8 cellular contexts compared by ENCODE assay signal in the genomic region with DNA sequence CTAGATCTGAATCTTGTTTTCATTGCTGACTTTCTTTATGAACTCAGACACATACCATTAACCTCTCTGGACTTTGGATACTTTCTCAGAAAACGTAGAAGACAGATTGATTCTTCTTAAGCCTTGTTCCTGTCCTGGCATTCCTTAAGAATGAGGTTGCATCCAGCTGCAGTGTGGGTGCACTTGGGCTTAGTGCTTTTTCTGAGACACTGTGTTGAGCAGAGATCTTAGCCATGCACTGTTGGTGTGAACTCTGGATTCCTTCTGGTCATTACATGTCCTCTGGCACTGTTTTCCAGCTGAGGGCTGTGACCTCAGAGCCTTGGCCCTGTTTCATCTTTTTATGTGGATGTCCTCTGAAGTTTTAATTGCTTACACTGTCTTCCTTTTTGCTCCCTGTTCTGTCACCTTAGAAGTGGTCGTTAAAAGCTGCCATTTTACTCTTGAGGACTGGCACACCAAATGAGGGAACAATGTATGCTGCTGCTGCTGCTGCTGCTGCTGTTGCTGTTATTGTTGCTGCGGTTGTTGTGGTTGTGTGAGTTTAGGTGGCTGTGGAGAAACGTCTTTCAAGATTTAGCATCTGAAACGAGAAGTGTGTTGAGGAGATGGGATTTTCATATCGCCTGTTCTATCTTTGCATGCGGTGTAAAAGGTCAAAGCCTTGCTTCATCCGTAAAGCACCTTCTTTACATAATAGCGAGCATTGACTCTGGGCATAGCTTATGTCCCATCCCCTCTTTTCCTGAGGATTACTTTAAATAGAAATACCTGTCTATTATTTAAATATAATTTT.
DNase-seq lines count a peak whose midpoint lies in the region; ATAC-seq, FAIRE-seq and TF ChIP-seq lines count a peak whose summit lies in the region.
"Not testable (repeated sequence)": the region's sequence is repeated elsewhere in the genome, so short reads cannot be mapped to it uniquely, and the experiment has no call there.

No MANE protein-coding gene starts in this region.

- not testable (repeated sequence) for H3K4me2 ChIP-seq in H9 (ENCODE audit: insufficient read depth, insufficient read length, low read length)
- H3K4me2 ChIP-seq in GM12878 (ENCODE audit: control insufficient read depth, insufficient read depth) (peak overlapping the region; percentile 61; the same call in 1 of the 2 replicates), smooth muscle cell (peak overlapping the region; percentile 68)

- peak; percentile 99 for FAIRE-seq in GM12878 (lab: Jason Lieb, UNC)

- not testable (repeated sequence) for H3K79me1 ChIP-seq in H9 (ENCODE audit: insufficient read depth, low read depth, low read length, poor library complexity, severe bottlenecking)

- not testable (repeated sequence) for H2BK12ac ChIP-seq in H9 (ENCODE audit: insufficient read length, low read depth, low read length)

- in situ Hi-C loops in GM12878 (cut with MboI) = not testable (repeated sequence)

- not testable (repeated sequence) for H3K9me3 Mint-ChIP-seq in H9

- not testable (repeated sequence) for H4K91ac ChIP-seq in H9 (ENCODE audit: insufficient read length, low read depth, low read length)

- H4K20me1 ChIP-seq in H9 (ENCODE audit: control insufficient read depth, insufficient read depth, insufficient read length); GM12878 (ENCODE audit: control insufficient read depth, insufficient read depth); smooth muscle cell (ENCODE audit: low read depth): not testable (repeated sequence)

- H3K4me3 ChIP-seq in GM12878; mesodermal cell (ENCODE audit: extremely low read depth, insufficient read depth, low read length, poor library complexity, severe bottlenecking); smooth muscle cell: not testable (repeated sequence)

- H2BK5ac ChIP-seq in H9 (ENCODE audit: insufficient read length, low read length) = not testable (repeated sequence)

- not testable (repeated sequence) for H3K27me3 ChIP-seq in H9 (ENCODE audit: insufficient read depth, low read length); GM12878 (replicated peaks in 1 of 2; ENCODE audit: control insufficient read depth in 2 of 2, insufficient read depth in 2 of 2, low read length in 1 of 2); smooth muscle cell (ENCODE audit: low read depth)

- not testable (repeated sequence) for H3K14ac ChIP-seq in H9 (ENCODE audit: insufficient read depth, low read length)

- H2AFZ ChIP-seq in H9 (ENCODE audit: low read length); GM12878 (ENCODE audit: control insufficient read depth, low read depth, low read length); smooth muscle cell (ENCODE audit: low read depth): not testable (repeated sequence)

- not testable (repeated sequence) for H3K9me3 ChIP-seq in H9 (ENCODE audit: control insufficient read depth, low read depth, low read length); GM12878 (replicated peaks; ENCODE audit: control insufficient read depth, insufficient read depth, low read length); mesodermal cell (ENCODE audit: control insufficient read depth, low read length); smooth muscle cell (replicated peaks; ENCODE audit: low read depth)

- not testable (repeated sequence) for H3K36me3 ChIP-seq in GM12878 (ENCODE audit: control insufficient read depth in 2 of 2, insufficient read depth in 2 of 2, low read length in 1 of 2); mesodermal cell (ENCODE audit: control insufficient read depth, insufficient read depth, low read length); smooth muscle cell (ENCODE audit: low read depth)

- not testable (repeated sequence) for H3K4me3 Mint-ChIP-seq in H9

- not testable (repeated sequence) for H3K18ac ChIP-seq in H9 (ENCODE audit: insufficient read length, low read depth, low read length)

- H3K4me1 ChIP-seq in H9 (ENCODE audit: insufficient read depth, low read length); mesodermal cell (ENCODE audit: control insufficient read depth, insufficient read depth, low read length, poor library complexity, severe bottlenecking): not testable (repeated sequence)
- peaks cover 12% of the 10 kb centered on the region for H3K4me1 ChIP-seq in GM12878 (ENCODE audit: control insufficient read depth, insufficient read depth, low read length)
- peaks cover 14% of the 10 kb centered on the region for H3K4me1 ChIP-seq in smooth muscle cell (ENCODE audit: low read depth)

- not testable (repeated sequence) for H3K56ac ChIP-seq in H9 (ENCODE audit: insufficient read length, low read depth, low read length)

- not testable (repeated sequence) for TF ChIP-seq RAD21 in GM12878 (IDR thresholded peaks at IDR 0.05; ENCODE audit: insufficient read depth, low read depth, low read length)

- not testable (repeated sequence) for H2BK20ac ChIP-seq in H9 (ENCODE audit: low read depth, low read length, poor library complexity, severe bottlenecking)

- not testable (repeated sequence) for H3K9ac ChIP-seq in H9 (ENCODE audit: extremely low read depth, insufficient read length, low read length); smooth muscle cell (ENCODE audit: low read depth)
- peak overlapping the region; percentile 3; the same call in 1 of the 2 replicates for H3K9ac ChIP-seq in GM12878 (ENCODE audit: control insufficient read depth, insufficient read depth, low read length)

- intact Hi-C loops in GM12878 (cut with micrococcal nuclease; ENCODE audit: unreplicated experiment) = loop anchor here (1.0 kb wide), 1 partner anchor 8 kb away; no protein-coding TSS in a partner anchor

- H3K23ac ChIP-seq in H9 (ENCODE audit: insufficient read length, low read depth, low read length) = not testable (repeated sequence)

- peak; percentile 47 for ATAC-seq in GM19351 (IDR thresholded peaks at IDR 0.05; ENCODE audit: unreplicated experiment)
- peak; percentile 64 for ATAC-seq in HG03432 (IDR thresholded peaks at IDR 0.05; ENCODE audit: unreplicated experiment)
- ATAC-seq in GM12878 = peak; percentile 90

- H3K4me1 Mint-ChIP-seq in H9 = not testable (repeated sequence)

- POLR2A ChIA-PET in GM12878 (lab: Charles Lee) = not testable (repeated sequence)

- peak; percentile 76 for DNase-seq in ELF-1 (ENCODE audit: low read depth, low spot score)
- DNase-seq in H9; smooth muscle cell (lab: John Stamatoyannopoulos, UW; ENCODE audit: unreplicated experiment): not testable (repeated sequence)
- peak; percentile 94 for DNase-seq in MV-4-11 (lab: John Stamatoyannopoulos, UW)
- DNase-seq in GM12878 (ENCODE audit: low read depth, low spot score) = peak; percentile 48

- H3K79me2 ChIP-seq in H9 (ENCODE audit: insufficient read depth, low read length); GM12878 (ENCODE audit: control insufficient read depth, insufficient read depth, low read length); smooth muscle cell (ENCODE audit: low read depth): not testable (repeated sequence)

- 0 out of 4 replicates have a peak, but pooled peaks of 1 of the 2 experiments have one; percentile 20 for TF ChIP-seq EP300 in GM12878 (IDR thresholded peaks at IDR 0.05; ENCODE audit: borderline replicate concordance in 1 of 2, control insufficient read depth in 1 of 2, low read depth in 2 of 2, low read length in 2 of 2)

- H3K36me3 Mint-ChIP-seq in H9 (ENCODE audit: insufficient read depth in 1 of 3, low read depth in 3 of 3) = not testable (repeated sequence)

- SMC1A ChIA-PET in GM12878 (lab: Charles Lee; ENCODE audit: uncharacterized antibody, unreplicated experiment) = interaction anchor here (1.0 to 2.2 kb wide), 4 partner anchors 10 to 97 kb away, joined by 3 to 11 read pairs (median 4); no protein-coding TSS in a partner anchor

- H3K27ac Mint-ChIP-seq in H9 = peak overlapping the region in 2 of 3 experiments; percentile 45 to 77; a peak in 2 of 7 replicates

- not testable (repeated sequence) for H3K23me2 ChIP-seq in H9 (ENCODE audit: insufficient read length, low read depth, low read length, poor library complexity, severe bottlenecking)

- not testable (repeated sequence) for H3K27ac ChIP-seq in H9 (ENCODE audit: insufficient read length, low read depth, low read length)
- H3K27ac ChIP-seq in GM12878 (ENCODE audit: control insufficient read depth, insufficient read depth) (peak overlapping the region; percentile 71), mesodermal cell (ENCODE audit: low read depth, low read length, severe bottlenecking) (peak overlapping the region; percentile 87), smooth muscle cell (ENCODE audit: low read depth) (peak overlapping the region; percentile 81)

- TF ChIP-seq CTCF in H9 (conservative IDR thresholded peaks at IDR 0.05); GM12878 (IDR thresholded peaks at IDR 0.05 in 2 of 3, conservative IDR thresholded peaks at IDR 0.05 in 1 of 3; ENCODE audit: control insufficient read depth in 2 of 3, extremely low read depth in 1 of 3, insufficient read depth in 1 of 3, low read depth in 3 of 3, low read length in 3 of 3); smooth muscle cell (IDR thresholded peaks at IDR 0.05; ENCODE audit: borderline replicate concordance, insufficient read depth, poor library complexity, severe bottlenecking): not testable (repeated sequence)

- not testable (repeated sequence) for H2BK15ac ChIP-seq in H9 (ENCODE audit: low read depth, low read length)

- not testable (repeated sequence) for H2AK5ac ChIP-seq in H9 (ENCODE audit: insufficient read length, low read length)

- RAD21 ChIA-PET in GM12878 (lab: Charles Lee; ENCODE audit: unreplicated experiment) = interaction anchor here (1.2 to 1.5 kb wide), 2 partner anchors 11 to 16 kb away, joined by 3 to 4 read pairs; no protein-coding TSS in a partner anchor

- no CpG with 5 or more reads among the region's 9 CpGs for WGBS in H9 (ENCODE audit: extremely low coverage, insufficient read length, low lambda C conversion rate)
- 0% methylated on average over 9 of the region's 9 CpGs for WGBS in GM12878 (ENCODE audit: insufficient coverage, insufficient replicate concordance, low lambda C conversion rate, missing lambda C conversion rate)
- 20 to 100% methylated on average over 1 of the region's 9 CpGs for whole genome bisulfite sequencing in mesodermal cell (ENCODE audit: insufficient coverage in 2 of 2), 2 experiments
- WGBS in smooth muscle cell (ENCODE audit: low lambda C conversion rate) = 32% methylated on average over 8 of the region's 9 CpGs

- TF ChIP-seq POLR2A in GM12878 (IDR thresholded peaks at IDR 0.05; ENCODE audit: low read depth, low read length) = not testable (repeated sequence)

- H2BK120ac ChIP-seq in H9 (ENCODE audit: low read depth, low read length, poor library complexity, severe bottlenecking) = not testable (repeated sequence)

- H4K8ac ChIP-seq in H9 (replicated peaks; ENCODE audit: insufficient read length, low read depth, low read length) = not testable (repeated sequence)

- H3K27me3 Mint-ChIP-seq in H9 (ENCODE audit: low read depth) = not testable (repeated sequence)

- not testable (repeated sequence) for H4K5ac ChIP-seq in H9 (ENCODE audit: insufficient read length, low read depth, low read length)

- H3K4ac ChIP-seq in H9 (ENCODE audit: low read depth, low read length) = not testable (repeated sequence)

- BruUV-seq in GM12878 (replicated peaks; lab: Mats Ljungman, UMichigan) = TSS peak; percentile 93

- CTCF ChIA-PET in GM12878 (lab: Yijun Ruan, JAX) = interaction anchor here (1.0 to 1.5 kb wide), 2 partner anchors 8 to 15 kb away, joined by 4 to 5 read pairs; no protein-coding TSS in a partner anchor

- not testable (repeated sequence) for H3T11ph ChIP-seq in H9 (ENCODE audit: low read length)

- H3F3A ChIP-seq in smooth muscle cell (ENCODE audit: low read depth) = peaks cover 12% of the 10 kb centered on the region
